ENCODE assay signal across 9 cellular contexts in genomic region chr4:183348706-183349659, GRCh38. TPM values are rescaled to one million over a fixed set of nuclear protein-coding genes. Genes with fewer than 3 reads are reported as not detected.
A peak's percentile ranks its signal among the peaks of the same experiment; 100 is the strongest.
DNase-seq lines count a peak whose midpoint lies in the region; ATAC-seq, FAIRE-seq and TF ChIP-seq lines count a peak whose summit lies in the region.
"Had no signal": no experiment of that assay in that cellular context is flagged by ENCODE, and none has a peak within 500 bp of the region (broad histone marks: within the 10 kb centered on the region; RNA-seq: fewer than 3 reads in every experiment).

No MANE protein-coding gene starts in this region.

- H3K4me1 ChIP-seq in right lobe of liver: no peaks in the 10 kb centered on the region
- H3K4me1 ChIP-seq in HepG2 (ENCODE audit: insufficient read depth, low read length): peaks cover 4% of the 10 kb centered on the region
- no peaks in the 10 kb centered on the region for H3K4me1 ChIP-seq in upper lobe of left lung

- no peak overlapping the region for H2AFZ ChIP-seq in HepG2 (ENCODE audit: low read length)

- TF ChIP-seq CTCF in right lobe of liver (IDR thresholded peaks at IDR 0.05) (no peak), HepG2 (CRISPR knock-in tag; IDR thresholded peaks at IDR 0.05) (no peak), upper lobe of left lung (IDR thresholded peaks at IDR 0.05) (no peak)

- H3K4me3 ChIP-seq in right lobe of liver (no peak overlapping the region), HepG2 (replicated peaks in 1 of 3; ENCODE audit: insufficient read depth in 1 of 3, low read depth in 2 of 3, low read length in 3 of 3) (no peak overlapping the region), upper lobe of left lung (peak overlapping the region in 1 of 4 donors; percentile 13)

- H3K27ac ChIP-seq in right lobe of liver (no peak overlapping the region), HepG2 (ENCODE audit: extremely low read length, insufficient read depth, low read length) (no peak overlapping the region), upper lobe of left lung (no peak overlapping the region)

- no peaks in the 10 kb centered on the region for H4K20me1 ChIP-seq in HepG2 (ENCODE audit: insufficient read depth, low read length)

- H3K27me3 ChIP-seq in right lobe of liver: no peaks in the 10 kb centered on the region
- H3K27me3 ChIP-seq in HepG2 (ENCODE audit: control insufficient read depth in 1 of 2, insufficient read depth in 2 of 2, low read length in 2 of 2): no peaks in the 10 kb centered on the region; a peak in 1 of 5 replicates
- no peaks in the 10 kb centered on the region for H3K27me3 ChIP-seq in upper lobe of left lung

- CTCF ChIA-PET in HepG2 (lab: Yijun Ruan, JAX; ENCODE audit: low intra/inter-chr PET ratio, low total read pairs): no interaction called here

- H3K27me3 Mint-ChIP-seq in stimulated activated memory B cell treated with anti-CD40 and anti-IgM and Interleukin-4, amounts not matched to agents 10 μg/mL and 1 μg/mL and 100 μg/mL, for 72 hours: peaks cover 41% of the 10 kb centered on the region

- no peak for TF ChIP-seq RAD21 in HepG2 (CRISPR knock-in tag; IDR thresholded peaks at IDR 0.05)

- no peak overlapping the region for H3K4me3 Mint-ChIP-seq in stimulated activated memory B cell treated with anti-CD40 and anti-IgM and Interleukin-4, amounts not matched to agents 10 μg/mL and 1 μg/mL and 100 μg/mL, for 72 hours

- no peak overlapping the region for H3K9ac ChIP-seq in HepG2 (ENCODE audit: insufficient read depth, low read depth, low read length)

- TF ChIP-seq POLR2A in right lobe of liver (IDR thresholded peaks at IDR 0.05) (no peak), HepG2 (IDR thresholded peaks at IDR 0.05; ENCODE audit: insufficient read depth in 1 of 2, low read depth in 2 of 2, low read length in 2 of 2) (no peak), upper lobe of left lung (IDR thresholded peaks at IDR 0.05) (no peak)

- 69% methylated on average over 12 of the region's 17 CpGs for WGBS in right lobe of liver (ENCODE audit: insufficient coverage, low coverage, low lambda C conversion rate, missing lambda C conversion rate)
- WGBS in HepG2 (ENCODE audit: low lambda C conversion rate): 53% methylated on average over 17 of the region's 17 CpGs
- WGBS in upper lobe of left lung, 2 donors: 67 to 72% methylated on average over 16 to 17 of the region's 17 CpGs

- H3K4me2 ChIP-seq in HepG2 (ENCODE audit: low read depth, low read length): no peak overlapping the region

- no peaks in the 10 kb centered on the region for H3K36me3 Mint-ChIP-seq in stimulated activated memory B cell treated with anti-CD40 and anti-IgM and Interleukin-4, amounts not matched to agents 10 μg/mL and 1 μg/mL and 100 μg/mL, for 72 hours

- no peak overlapping the region for H3K27ac Mint-ChIP-seq in stimulated activated memory B cell treated with anti-CD40 and anti-IgM and Interleukin-4, amounts not matched to agents 10 μg/mL and 1 μg/mL and 100 μg/mL, for 72 hours

- peaks cover 4% of the 10 kb centered on the region for H3K9me3 Mint-ChIP-seq in stimulated activated memory B cell treated with anti-CD40 and anti-IgM and Interleukin-4, amounts not matched to agents 10 μg/mL and 1 μg/mL and 100 μg/mL, for 72 hours

- TF ChIP-seq EP300 in HepG2 (IDR thresholded peaks at IDR 0.05; ENCODE audit: low read depth in 2 of 2, low read length in 2 of 2) (no peak), HepG2 (CRISPR knock-in tag; IDR thresholded peaks at IDR 0.05; ENCODE audit: borderline replicate concordance) (no peak), upper lobe of left lung (IDR thresholded peaks at IDR 0.05) (no peak)

- H3K4me1 Mint-ChIP-seq in stimulated activated memory B cell treated with anti-CD40 and anti-IgM and Interleukin-4, amounts not matched to agents 10 μg/mL and 1 μg/mL and 100 μg/mL, for 72 hours: no peaks in the 10 kb centered on the region

- H3K36me3 ChIP-seq in right lobe of liver (no peaks in the 10 kb centered on the region), HepG2 (replicated peaks in 1 of 2; ENCODE audit: control insufficient read depth in 1 of 2, insufficient read depth in 2 of 2, low read length in 2 of 2) (no peaks in the 10 kb centered on the region), upper lobe of left lung (no peaks in the 10 kb centered on the region)

- in situ Hi-C loops in HepG2 (cut with HindIII; ENCODE audit: extremely low pct_ligation_motif_present, low pct_unique_long_range_greater_than_20kb): no loop called here

- BruUV-seq in HepG2 (replicated peaks; lab: Mats Ljungman, UMichigan): no TSS peak

- DNase-seq in right lobe of liver: no peak
- no peak for DNase-seq in HepG2 (ENCODE audit: low spot score)
- DNase-seq in activated CD4-positive, alpha-beta T cell treated with anti-CD3 and anti-CD28 coated beads, Interleukin-2, amount 50 U/mL, for 48 hours: peak; percentile 44 to 59
- DNase-seq in left ventricle myocardium superior: no peak
- peak; percentile 31 to 32 for DNase-seq in upper lobe of left lung
- no peak for DNase-seq in DMS53 treated with DMSO at 0.1 percent for 48 hours (lab: John Stamatoyannopoulos, UW; ENCODE audit: unreplicated experiment)

- H3K9me3 ChIP-seq in right lobe of liver (no peaks in the 10 kb centered on the region), HepG2 (ENCODE audit: low read length) (no peaks in the 10 kb centered on the region), upper lobe of left lung (no peaks in the 10 kb centered on the region)

- no peaks in the 10 kb centered on the region for H3K79me2 ChIP-seq in HepG2 (ENCODE audit: insufficient read depth, low read length)

- no peak for FAIRE-seq in HepG2 (lab: Jason Lieb, UNC)

- intact Hi-C loops in right lobe of liver (cut with DNase I): no loop called here
- intact Hi-C loops in HepG2 (cut with micrococcal nuclease; ENCODE audit: unreplicated experiment): no loop called here
- intact Hi-C loops in left ventricle myocardium superior (cut with micrococcal nuclease): no loop called here

- POLR2A ChIA-PET in HepG2 (lab: Yijun Ruan, JAX): no interaction called here

- ATAC-seq in right lobe of liver: peak in 3 of 4 donors; percentile 28 to 43 (median 30)
- no peak for ATAC-seq in HepG2
- ATAC-seq in left ventricle myocardium superior: peak; percentile 48
- ATAC-seq in upper lobe of left lung (ENCODE audit: low FRiP score in 2 of 2): peak in 1 of 2 donors; percentile 80
- ATAC-seq in stimulated activated memory B cell treated with anti-CD40 and anti-IgM and Interleukin-4, amounts not matched to agents 10 μg/mL and 1 μg/mL and 100 μg/mL, for 72 hours: no peak
- ATAC-seq in GM21423 (IDR thresholded peaks at IDR 0.05; ENCODE audit: unreplicated experiment): no peak

TF ChIP-seq in HepG2, 621 proteins besides CTCF, POLR2A, EP300 and RAD21 (continues in another document):
- TF ChIP-seq ELF3 (CRISPR knock-in tag; IDR thresholded peaks at IDR 0.05): no peak
- TF ChIP-seq NR1H2 (CRISPR knock-in tag; IDR thresholded peaks at IDR 0.05; ENCODE audit: borderline replicate concordance, low read depth): no peak

RNA-seq across cellular contexts. Expression of gene CLDN24, which starts 26.8 kb away (rescaled TPM):
- not detected for total RNA-seq in right lobe of liver
- not detected in 2 replicates for total RNA-seq in HepG2 (2016; rRNA removed; fragmentation: Illumina TruSeq; extraction: Trizol)
- not detected in 2 replicates for total RNA-seq in HepG2 (2016; cell fraction: cytosol; rRNA removed; fragmentation: Illumina TruSeq; extraction: Trizol; ENCODE audit: low read depth)
- total RNA-seq in HepG2 (2016; cell fraction: insoluble cytoplasmic fraction; rRNA removed; fragmentation: Illumina TruSeq; extraction: Trizol): not detected in 2 replicates
- total RNA-seq in HepG2 (2016; cell fraction: membrane; rRNA removed; fragmentation: Illumina TruSeq; extraction: Trizol): not detected in 2 replicates
- total RNA-seq in HepG2 (2016; cell fraction: nucleus; rRNA removed; fragmentation: Illumina TruSeq; extraction: Trizol): not detected in 2 replicates
- polyA plus RNA-seq in HepG2 (2011; rRNA removed): not detected in 2 replicates
- not detected in 2 replicates for polyA plus RNA-seq in HepG2 (2011; cell fraction: cytosol; rRNA removed)
- polyA plus RNA-seq in HepG2 (2011; cell fraction: nucleus; rRNA removed): not detected in 2 replicates
- not detected in 2 replicates for polyA plus RNA-seq in HepG2 (2012)
- polyA plus RNA-seq in HepG2 (2016; cell fraction: cytosol; fragmentation: Illumina TruSeq; extraction: Trizol; ENCODE audit: low read depth): not detected in 2 replicates
- not detected in 2 replicates for polyA plus RNA-seq in HepG2 (2016; cell fraction: insoluble cytoplasmic fraction; fragmentation: Illumina TruSeq; extraction: Trizol; ENCODE audit: low read depth)
- not detected in 2 replicates for polyA plus RNA-seq in HepG2 (2016; cell fraction: membrane; fragmentation: Illumina TruSeq; extraction: Trizol; ENCODE audit: low read depth)
- not detected in 2 replicates for polyA plus RNA-seq in HepG2 (2016; cell fraction: nucleus; fragmentation: Illumina TruSeq; extraction: Trizol; ENCODE audit: insufficient read depth, low read depth)
- polyA minus RNA-seq in HepG2 (2011; rRNA and poly(A)+ RNA removed; ENCODE audit: low replicate concordance): not detected in 2 replicates
- polyA minus RNA-seq in HepG2 (2011; cell fraction: cytosol; rRNA and poly(A)+ RNA removed): not detected in 2 replicates
- polyA minus RNA-seq in HepG2 (2011; cell fraction: nucleus; rRNA and poly(A)+ RNA removed): not detected in 2 replicates
- not detected for total RNA-seq in left ventricle myocardium superior
- not detected for total RNA-seq in upper lobe of left lung
- total RNA-seq: T-helper 1 cell treated with Interleukin-12 subunit alpha and Interleukin-12 subunit beta and Interleukin-4 antibody, amounts not matched to agents 30 ng/mL and 1 ng/mL, for 36 hours had no signal

RNA-seq across cellular contexts. Expression of gene CLDN22, which starts 28.9 kb away (rescaled TPM):
- total RNA-seq in right lobe of liver: not detected
- not detected in 2 replicates for total RNA-seq in HepG2 (2016; rRNA removed; fragmentation: Illumina TruSeq; extraction: Trizol)
- total RNA-seq in HepG2 (2016; cell fraction: cytosol; rRNA removed; fragmentation: Illumina TruSeq; extraction: Trizol; ENCODE audit: low read depth): not detected in 2 replicates
- total RNA-seq in HepG2 (2016; cell fraction: insoluble cytoplasmic fraction; rRNA removed; fragmentation: Illumina TruSeq; extraction: Trizol): not detected in 2 replicates
- total RNA-seq in HepG2 (2016; cell fraction: membrane; rRNA removed; fragmentation: Illumina TruSeq; extraction: Trizol): not detected in 2 replicates
- total RNA-seq in HepG2 (2016; cell fraction: nucleus; rRNA removed; fragmentation: Illumina TruSeq; extraction: Trizol): not detected in 2 replicates
- 0.07 TPM in 1 of 2 replicates, not detected in the other for polyA plus RNA-seq in HepG2 (2011; rRNA removed)
- polyA plus RNA-seq in HepG2 (2011; cell fraction: cytosol; rRNA removed): 0.03 TPM in 1 of 2 replicates, not detected in the other
- not detected in 2 replicates for polyA plus RNA-seq in HepG2 (2011; cell fraction: nucleus; rRNA removed)
- polyA plus RNA-seq in HepG2 (2012): 0.90 and 1.0 TPM in 2 replicates
- not detected in 2 replicates for polyA plus RNA-seq in HepG2 (2016; cell fraction: cytosol; fragmentation: Illumina TruSeq; extraction: Trizol; ENCODE audit: low read depth)
- not detected in 2 replicates for polyA plus RNA-seq in HepG2 (2016; cell fraction: insoluble cytoplasmic fraction; fragmentation: Illumina TruSeq; extraction: Trizol; ENCODE audit: low read depth)
- polyA plus RNA-seq in HepG2 (2016; cell fraction: membrane; fragmentation: Illumina TruSeq; extraction: Trizol; ENCODE audit: low read depth): not detected in 2 replicates
- not detected in 2 replicates for polyA plus RNA-seq in HepG2 (2016; cell fraction: nucleus; fragmentation: Illumina TruSeq; extraction: Trizol; ENCODE audit: insufficient read depth, low read depth)
- polyA minus RNA-seq in HepG2 (2011; rRNA and poly(A)+ RNA removed; ENCODE audit: low replicate concordance): not detected in 2 replicates
- not detected in 2 replicates for polyA minus RNA-seq in HepG2 (2011; cell fraction: cytosol; rRNA and poly(A)+ RNA removed)
- polyA minus RNA-seq in HepG2 (2011; cell fraction: nucleus; rRNA and poly(A)+ RNA removed): 0.13 TPM in 1 of 2 replicates, not detected in the other
- not detected for total RNA-seq in left ventricle myocardium superior
- total RNA-seq in upper lobe of left lung: 1 to 10 TPM in 1 of 6 donors, not detected in 5; 1.8 TPM
- total RNA-seq: T-helper 1 cell treated with Interleukin-12 subunit alpha and Interleukin-12 subunit beta and Interleukin-4 antibody, amounts not matched to agents 30 ng/mL and 1 ng/mL, for 36 hours had no signal

Comparison
In these comparisons a context has a peak if more than half of its experiments do, and no peak if none do; other contexts are left out.
1. ATAC-seq: peak in right lobe of liver (3 of 4) and left ventricle myocardium superior (single experiment); none in HepG2 (single experiment), stimulated activated memory B cell treated with anti-CD40 and anti-IgM and Interleukin-4, amounts not matched to agents 10 μg/mL and 1 μg/mL and 100 μg/mL, for 72 hours (single experiment) and GM21423 (single experiment).
2. DNase-seq: peak in activated CD4-positive, alpha-beta T cell treated with anti-CD3 and anti-CD28 coated beads, Interleukin-2, amount 50 U/mL, for 48 hours (2 of 2) and upper lobe of left lung (2 of 2); none in right lobe of liver (0 of 3), HepG2 (single experiment), left ventricle myocardium superior (single experiment) and DMS53 treated with DMSO at 0.1 percent for 48 hours (single experiment).